In the genomic region with DNA sequence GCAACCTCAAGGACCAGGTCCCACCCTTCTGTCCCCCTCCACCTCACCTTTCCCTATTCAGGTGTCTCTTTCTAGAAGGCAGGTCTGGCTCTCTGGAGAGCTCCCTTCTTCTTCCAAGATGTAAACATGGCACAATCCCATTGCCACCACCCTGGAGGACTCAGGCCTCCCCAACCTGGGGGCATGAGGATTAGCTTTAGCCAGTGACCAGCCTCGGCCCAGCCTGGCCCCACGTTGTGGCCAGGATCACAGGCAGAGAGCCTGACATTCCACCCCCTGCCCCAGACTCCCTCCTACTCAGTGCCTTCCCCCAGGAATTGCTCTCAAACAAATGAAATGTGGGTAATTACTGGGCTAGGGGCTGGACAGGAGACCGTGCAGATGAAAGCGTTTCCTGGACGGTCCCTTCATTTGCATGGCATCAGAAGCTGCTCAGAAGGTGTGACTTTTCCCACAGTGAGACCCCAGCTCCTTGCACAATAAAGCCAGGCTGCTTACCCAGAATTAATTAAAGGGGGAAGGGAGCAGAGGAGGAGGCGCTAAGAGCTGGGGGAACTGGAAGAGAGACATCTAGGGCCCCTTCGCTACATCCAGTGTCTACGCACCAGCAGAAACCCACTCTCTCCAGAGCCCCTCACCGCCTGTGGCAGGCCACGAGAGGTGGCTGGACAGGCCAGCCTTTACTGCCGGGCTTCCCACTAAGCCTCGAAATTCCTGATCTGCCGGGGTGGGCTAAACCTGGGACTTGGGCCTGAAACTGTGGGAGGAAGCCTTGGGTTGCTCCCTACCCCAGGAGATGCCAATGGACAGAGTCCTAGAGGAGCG, we compare ENCODE assay signal across 24 cellular contexts. TPM values are rescaled to one million over a fixed set of nuclear protein-coding genes. Genes with fewer than 3 reads are reported as not detected.
"Had no signal": no experiment of that assay in that cellular context is flagged by ENCODE, and none has a peak within 500 bp of the region (broad histone marks: within the 10 kb centered on the region; RNA-seq: fewer than 3 reads in every experiment).

No MANE protein-coding gene starts in this region.

- H3K4me2 ChIP-seq: hepatocyte had no signal

- H3K27ac ChIP-seq: body of pancreas, cardiac muscle cell, hepatocyte, testis, uterus had no signal

- H3K4me1 ChIP-seq: body of pancreas, testis, uterus had no signal

- H3K36me3 ChIP-seq: cardiac muscle cell, uterus had no signal

- H3K9me3 ChIP-seq: body of pancreas, testis, uterus had no signal

- ATAC-seq: activated CD8-positive, alpha-beta T cell treated with anti-CD3 and anti-CD28 coated beads, Interleukin-2, amount 10 ng/mL, durations not matched to agents 7 days and 5 days; body of pancreas; esophagus mucosa; stimulated activated naive B cell treated with anti-CD40 and anti-IgM and Interleukin-4, amounts not matched to agents 10 μg/mL and 1 μg/mL and 100 μg/mL, for 72 hours had no signal

- H2AFZ ChIP-seq: hepatocyte had no signal

- H3K4me3 ChIP-seq: body of pancreas, cardiac muscle cell, hepatocyte, testis, uterus had no signal

- DNase-seq: activated CD4-positive, alpha-beta T cell treated with anti-CD3 and anti-CD28 coated beads for 1 hour; activated CD4-positive, alpha-beta T cell treated with anti-CD3 and anti-CD28 coated beads, Interleukin-2, amount 50 U/mL, for 1 hour; activated CD8-positive, alpha-beta T cell treated with anti-CD3 and anti-CD28 coated beads, Interleukin-2, amount 10 ng/mL, durations not matched to agents 7 days and 5 days; activated gamma-delta T cell treated with Interleukin-2 at 50 U/mL for 16 hours; activated T-cell treated with anti-CD3 and anti-CD28 coated beads, Interleukin-2, amount 50 U/mL, for 1 hour; anterior cingulate cortex; body of pancreas; effector CD4-positive, alpha-beta T cell; foreskin melanocyte; glutamatergic neuron; immature natural killer cell; retina; stimulated activated CD4-positive, alpha-beta T cell treated with anti-CD3 and anti-CD28 coated beads, Interleukin-2, amount 100 ng/mL, for 48 hours; stimulated activated CD8-positive, alpha-beta memory T cell treated with anti-CD3 and anti-CD28 coated beads, Interleukin-4, amount 100 ng/mL, for 48 hours; stimulated activated naive B cell treated with anti-CD40 and anti-IgM and Interleukin-4, amounts not matched to agents 10 μg/mL and 1 μg/mL and 100 μg/mL, for 72 hours; testis; trophoblast cell; uterus had no signal

- H3K27me3 ChIP-seq: testis had no signal

RNA-seq across cellular contexts. Expression of gene FGF8, which starts 7.7 kb away (rescaled TPM):
- total RNA-seq: activated CD8-positive, alpha-beta T cell treated with anti-CD3 and anti-CD28 coated beads, Interleukin-2, amount 10 ng/mL, durations not matched to agents 7 days and 5 days; body of pancreas; esophagus mucosa; hepatocyte; kidney epithelial cell; mononuclear cell; uterus had no signal
- polyA plus RNA-seq: hepatocyte, immature natural killer cell, liver had no signal
